Comparison of ENCODE assay signal across 12 cellular contexts in the genomic region with DNA sequence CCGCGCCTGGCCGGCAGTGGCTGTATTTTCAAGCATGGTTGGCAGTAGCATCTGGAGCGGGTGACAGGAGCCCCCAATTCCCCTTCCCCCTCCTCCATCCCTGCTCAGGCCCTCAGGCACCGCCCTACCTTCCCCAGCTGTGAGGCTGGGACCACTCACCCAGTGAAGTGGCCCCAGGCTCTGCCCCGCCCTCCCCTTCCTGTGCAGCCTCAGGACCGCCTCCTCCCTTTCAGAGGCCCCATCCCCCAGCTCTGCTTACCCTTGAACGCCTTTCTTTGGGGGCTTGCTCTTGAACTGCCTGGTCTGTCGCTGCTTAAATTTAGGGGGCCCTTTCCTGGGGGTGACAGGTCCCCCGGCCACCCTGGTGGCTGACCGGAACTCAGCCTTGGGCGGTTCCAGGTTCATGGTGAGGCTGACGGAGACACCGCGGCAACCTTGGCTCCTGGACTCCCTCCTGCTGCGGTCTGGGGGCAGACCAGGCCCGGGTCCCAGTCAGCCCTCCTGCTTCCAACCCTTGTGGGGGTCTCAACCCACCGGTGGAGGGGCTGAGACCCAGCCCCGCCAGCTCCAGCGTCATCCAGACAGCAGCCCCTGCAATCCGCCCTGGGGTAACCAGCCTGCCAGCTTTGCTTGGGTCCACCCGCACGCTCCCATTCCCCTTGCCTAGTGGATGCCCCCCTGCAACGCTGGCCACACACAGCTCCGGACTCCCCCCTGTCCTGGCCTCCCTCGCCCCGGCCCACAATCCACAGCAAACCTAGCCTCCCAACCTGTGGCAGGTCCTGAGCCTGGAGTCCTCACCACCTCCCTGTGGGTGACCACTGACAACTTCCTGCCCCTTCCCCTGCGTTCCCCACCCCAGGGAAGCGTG. TPM values are rescaled to one million over a fixed set of nuclear protein-coding genes. Genes with fewer than 3 reads are reported as not detected.
DNase-seq lines count a peak whose midpoint lies in the region; ATAC-seq and TF ChIP-seq lines count a peak whose summit lies in the region.
"Had no signal": no experiment of that assay in that cellular context is flagged by ENCODE, and none has a peak within 500 bp of the region (broad histone marks: within the 10 kb centered on the region; RNA-seq: fewer than 3 reads in every experiment).

No MANE protein-coding gene starts in this region.

- peaks cover 0 to 3% (median 0%) of the 10 kb centered on the region in 7 donors for H3K9me3 Mint-ChIP-seq in CD4-positive, CD25-positive, alpha-beta regulatory T cell
- H3K9me3 Mint-ChIP-seq in GM23338 (peaks cover 9% of the 10 kb centered on the region; the same call in 1 of the 3 replicates), chondrocyte (ENCODE audit: low read depth) (no peaks in the 10 kb centered on the region)
- no peaks in the 10 kb centered on the region for H3K9me3 Mint-ChIP-seq in activated naive CD8-positive, alpha-beta T cell treated with anti-CD3 and anti-CD28 coated beads, Interleukin-2, amount 50 U/mL, for 24 hours

- peaks cover 20% of the 10 kb centered on the region for H3K27me3 Mint-ChIP-seq in CD4-positive, CD25-positive, alpha-beta regulatory T cell
- H3K27me3 Mint-ChIP-seq in GM23338 (ENCODE audit: insufficient read depth, low read depth, poor library complexity) (peaks cover 26% of the 10 kb centered on the region), chondrocyte (ENCODE audit: low read depth) (no peaks in the 10 kb centered on the region)
- peaks cover 14% of the 10 kb centered on the region for H3K27me3 Mint-ChIP-seq in activated naive CD8-positive, alpha-beta T cell treated with anti-CD3 and anti-CD28 coated beads, Interleukin-2, amount 50 U/mL, for 24 hours

- no peaks in the 10 kb centered on the region for H3K27me3 ChIP-seq in CD4-positive, CD25-positive, alpha-beta regulatory T cell (ENCODE audit: control insufficient read depth, insufficient read depth, low read length)
- peaks cover 18% of the 10 kb centered on the region for H3K27me3 ChIP-seq in GM23338 (ENCODE audit: insufficient read depth)

- no peaks in the 10 kb centered on the region for H3K36me3 ChIP-seq in CD4-positive, CD25-positive, alpha-beta regulatory T cell (ENCODE audit: control insufficient read depth, insufficient read depth, low read length)
- H3K36me3 ChIP-seq in GM23338 (ENCODE audit: insufficient read depth) (no peaks in the 10 kb centered on the region), mesodermal cell (ENCODE audit: control insufficient read depth, insufficient read depth, low read length) (no peaks in the 10 kb centered on the region), mucosa of descending colon (ENCODE audit: low read depth) (no peaks in the 10 kb centered on the region)
- H3K36me3 ChIP-seq: thyroid gland had no signal

- H3K4me2 ChIP-seq in GM23338, result peak overlapping the region; percentile 81

- peak; percentile 13 to 34 for ATAC-seq in CD4-positive, CD25-positive, alpha-beta regulatory T cell (ENCODE audit: low read depth in 2 of 2)
- ATAC-seq in GM23338 (peak; percentile 70), GM21381 (IDR thresholded peaks at IDR 0.05; ENCODE audit: unreplicated experiment) (no peak), HG03139 (IDR thresholded peaks at IDR 0.05; ENCODE audit: unreplicated experiment) (no peak), mucosa of descending colon (no peak)
- ATAC-seq in activated naive CD8-positive, alpha-beta T cell treated with anti-CD3 and anti-CD28 coated beads, Interleukin-2, amount 50 U/mL, for 24 hours, result peak; percentile 68

- H4K20me1 ChIP-seq in GM23338 (replicated peaks; ENCODE audit: insufficient read depth), result no peaks in the 10 kb centered on the region

- H3K4me3 ChIP-seq in CD4-positive, CD25-positive, alpha-beta regulatory T cell (ENCODE audit: low read depth, low read length), result no peak overlapping the region
- peak overlapping the region; percentile 47 for H3K4me3 ChIP-seq in GM23338
- H3K4me3 ChIP-seq in mesodermal cell (ENCODE audit: extremely low read depth, insufficient read depth, low read length, poor library complexity, severe bottlenecking), result peak overlapping the region; percentile 11
- H3K4me3 ChIP-seq in mucosa of descending colon, result no peak overlapping the region
- H3K4me3 ChIP-seq: dorsolateral prefrontal cortex, thyroid gland had no signal

- peaks cover 0 to 10% (median 0%) of the 10 kb centered on the region in 4 donors for H3K4me1 Mint-ChIP-seq in CD4-positive, CD25-positive, alpha-beta regulatory T cell
- H3K4me1 Mint-ChIP-seq in GM23338 (peaks cover 8% of the 10 kb centered on the region), chondrocyte (ENCODE audit: low read depth) (peaks cover 4% of the 10 kb centered on the region)
- H3K4me1 Mint-ChIP-seq in activated naive CD8-positive, alpha-beta T cell treated with anti-CD3 and anti-CD28 coated beads, Interleukin-2, amount 50 U/mL, for 24 hours, result peaks cover 12% of the 10 kb centered on the region

- no peak overlapping the region for H3K27ac ChIP-seq in CD4-positive, CD25-positive, alpha-beta regulatory T cell (ENCODE audit: insufficient read depth, low read length, poor library complexity, severe bottlenecking)
- no peak overlapping the region for H3K27ac ChIP-seq in GM23338 (ENCODE audit: low read depth)
- no peak overlapping the region for H3K27ac ChIP-seq in mesodermal cell (ENCODE audit: low read depth, low read length, severe bottlenecking)
- H3K27ac ChIP-seq: dorsolateral prefrontal cortex, RWPE1, thyroid gland had no signal

- H3K4me3 Mint-ChIP-seq in CD4-positive, CD25-positive, alpha-beta regulatory T cell, result peak overlapping the region in 2 of 4 donors; percentile 39 to 75
- peak overlapping the region; percentile 40; the same call in 2 of the 3 replicates for H3K4me3 Mint-ChIP-seq in GM23338
- peak overlapping the region; percentile 74 for H3K4me3 Mint-ChIP-seq in activated naive CD8-positive, alpha-beta T cell treated with anti-CD3 and anti-CD28 coated beads, Interleukin-2, amount 50 U/mL, for 24 hours
- no peak overlapping the region for H3K4me3 Mint-ChIP-seq in chondrocyte (ENCODE audit: unreplicated experiment)

- intact Hi-C loops in mucosa of descending colon (cut with DNase I, micrococcal nuclease), result no loop called here

- H3K9me2 ChIP-seq in GM23338 (ENCODE audit: insufficient read depth), result no peaks in the 10 kb centered on the region

- 0 out of 2 replicates have a peak, but pooled peaks cover 4% of the 10 kb centered on the region for H3F3A ChIP-seq in GM23338 (replicated peaks; ENCODE audit: low read depth)

- peak in 1 of 3 donors; percentile 52 for DNase-seq in CD4-positive, CD25-positive, alpha-beta regulatory T cell
- DNase-seq in GM23338 (ENCODE audit: low spot score) (peak; percentile 73), chondrocyte (ENCODE audit: low spot score) (no peak), mucosa of descending colon (no peak)
- DNase-seq in activated naive CD8-positive, alpha-beta T cell treated with anti-CD3 and anti-CD28 coated beads, Interleukin-2, amount 50 U/mL, for 24 hours, result peak; percentile 44
- DNase-seq: dorsolateral prefrontal cortex, MM.1S, thyroid gland had no signal

- H3K27ac Mint-ChIP-seq in CD4-positive, CD25-positive, alpha-beta regulatory T cell, result peak overlapping the region in 2 of 3 donors; percentile 15 to 86
- H3K27ac Mint-ChIP-seq in GM23338, result 0 out of 2 replicates have a peak overlapping the region, but pooled peaks have one; percentile 56
- peak overlapping the region; percentile 69 for H3K27ac Mint-ChIP-seq in activated naive CD8-positive, alpha-beta T cell treated with anti-CD3 and anti-CD28 coated beads, Interleukin-2, amount 50 U/mL, for 24 hours
- no peak overlapping the region for H3K27ac Mint-ChIP-seq in chondrocyte (ENCODE audit: unreplicated experiment)

- TF ChIP-seq CTCF in GM23338 (conservative IDR thresholded peaks at IDR 0.05; ENCODE audit: low read depth in 2 of 2), result no peak
- TF ChIP-seq CTCF in chondrocyte (IDR thresholded peaks at IDR 0.05), result no peak
- TF ChIP-seq CTCF in mucosa of descending colon (IDR thresholded peaks at IDR 0.05), result no peak

- no peaks in the 10 kb centered on the region for H3K79me2 ChIP-seq in GM23338 (replicated peaks; ENCODE audit: insufficient read depth)

- peak overlapping the region; percentile 91 for H2AFZ ChIP-seq in GM23338

- WGBS in mesodermal cell (ENCODE audit: insufficient coverage in 2 of 2), 2 experiments, result 35 to 45% methylated on average over 17 to 24 of the region's 29 CpGs

- H3K36me3 Mint-ChIP-seq in CD4-positive, CD25-positive, alpha-beta regulatory T cell, result no peaks in the 10 kb centered on the region
- H3K36me3 Mint-ChIP-seq in GM23338 (ENCODE audit: low read depth), result no peaks in the 10 kb centered on the region
- no peaks in the 10 kb centered on the region for H3K36me3 Mint-ChIP-seq in activated naive CD8-positive, alpha-beta T cell treated with anti-CD3 and anti-CD28 coated beads, Interleukin-2, amount 50 U/mL, for 24 hours (ENCODE audit: low read depth)
- no peaks in the 10 kb centered on the region for H3K36me3 Mint-ChIP-seq in chondrocyte (ENCODE audit: low read depth)

- no peaks in the 10 kb centered on the region for H3K9me3 ChIP-seq in CD4-positive, CD25-positive, alpha-beta regulatory T cell (ENCODE audit: control insufficient read depth in 2 of 2, low read length in 2 of 2)
- H3K9me3 ChIP-seq in mesodermal cell (ENCODE audit: control insufficient read depth, low read length) (no peaks in the 10 kb centered on the region), mucosa of descending colon (no peaks in the 10 kb centered on the region)
- H3K9me3 ChIP-seq: thyroid gland had no signal

- H3K4me1 ChIP-seq in CD4-positive, CD25-positive, alpha-beta regulatory T cell (ENCODE audit: control insufficient read depth, insufficient read depth, low read length, poor library complexity, severe bottlenecking), result peaks cover 7% of the 10 kb centered on the region
- H3K4me1 ChIP-seq in GM23338 (ENCODE audit: insufficient read depth), result peaks cover 16% of the 10 kb centered on the region
- no peaks in the 10 kb centered on the region for H3K4me1 ChIP-seq in mesodermal cell (ENCODE audit: control insufficient read depth, insufficient read depth, low read length, poor library complexity, severe bottlenecking)
- no peaks in the 10 kb centered on the region for H3K4me1 ChIP-seq in mucosa of descending colon (ENCODE audit: low read depth)
- H3K4me1 ChIP-seq: thyroid gland had no signal

RNA-seq across cellular contexts. Expression of a gene that starts 3.2 kb away (rescaled TPM):
- 0.67 TPM for total RNA-seq in CD4-positive, CD25-positive, alpha-beta regulatory T cell
- 1 to 10 TPM in 2 of 4 donors, under 1 TPM in 1, not detected in 1; 0.94 to 1.4 (median 1.1) TPM for polyA plus RNA-seq in CD4-positive, CD25-positive, alpha-beta regulatory T cell
- 4.0 and 5.5 TPM in 2 replicates for total RNA-seq in GM23338 (2014; rRNA removed; shearing (Covaris generic))
- 9.0 and 11.4 TPM in 2 replicates for polyA plus RNA-seq in GM23338 (2016; fragmentation: Nextera tagmentation; extraction: Ambion mirVana)
- polyA plus RNA-seq in mesodermal cell (2013, experiment 1 of 2), result 7.2 TPM
- polyA plus RNA-seq in mesodermal cell (2013, experiment 2 of 2), result 1.9 TPM
- total RNA-seq in chondrocyte (not detected in 3 replicates), mucosa of descending colon (1 to 10 TPM in 1 of 3 donors, under 1 TPM in 1, not detected in 1; 0.39 to 1.2 TPM)
- total RNA-seq: thyroid gland had no signal

RNA-seq across cellular contexts. Expression of a gene that starts 13.3 kb away (rescaled TPM):
- total RNA-seq in CD4-positive, CD25-positive, alpha-beta regulatory T cell, result 37.7 TPM
- 100 to 1,000 TPM in 1 of 4 donors, 10 to 100 TPM in 3; 78.4 to 108 (median 84.2) TPM for polyA plus RNA-seq in CD4-positive, CD25-positive, alpha-beta regulatory T cell
- 46.0 and 76.2 TPM in 2 replicates for total RNA-seq in GM23338 (2014; rRNA removed; shearing (Covaris generic))
- polyA plus RNA-seq in GM23338 (2016; fragmentation: Nextera tagmentation; extraction: Ambion mirVana), result 64.9 and 73.0 TPM in 2 replicates
- 32.0 TPM for polyA plus RNA-seq in mesodermal cell (2013, experiment 1 of 2)
- 23.7 TPM for polyA plus RNA-seq in mesodermal cell (2013, experiment 2 of 2)
- total RNA-seq in chondrocyte (24.2 to 32.7 TPM (median 26.5 TPM) in 3 replicates), mucosa of descending colon (10 to 100 TPM; 26.3 to 27.5 (median 26.8) TPM)

RNA-seq across cellular contexts. Expression of a gene that starts 13.4 kb away (rescaled TPM):
- 30.4 TPM for total RNA-seq in CD4-positive, CD25-positive, alpha-beta regulatory T cell
- 10 to 100 TPM; 10.2 to 14.3 (median 12.0) TPM for polyA plus RNA-seq in CD4-positive, CD25-positive, alpha-beta regulatory T cell
- total RNA-seq in GM23338 (2014; rRNA removed; shearing (Covaris generic)), result 22.3 and 26.1 TPM in 2 replicates
- 69.3 and 73.4 TPM in 2 replicates for polyA plus RNA-seq in GM23338 (2016; fragmentation: Nextera tagmentation; extraction: Ambion mirVana)
- 18.6 TPM for polyA plus RNA-seq in mesodermal cell (2013, experiment 1 of 2)
- polyA plus RNA-seq in mesodermal cell (2013, experiment 2 of 2), result 17.7 TPM
- total RNA-seq in chondrocyte, result 13.8 to 19.1 TPM (median 15.4 TPM) in 3 replicates
- 10 to 100 TPM; 15.5 to 19.6 (median 15.6) TPM for total RNA-seq in mucosa of descending colon

RNA-seq across cellular contexts. Expression of a gene that starts 16.1 kb away (rescaled TPM):
- not detected for total RNA-seq in CD4-positive, CD25-positive, alpha-beta regulatory T cell
- polyA plus RNA-seq in CD4-positive, CD25-positive, alpha-beta regulatory T cell, result under 1 TPM in 3 of 4 donors, not detected in 1; 0.21 to 0.70 (median 0.24) TPM
- 0.31 and 0.66 TPM in 2 replicates for total RNA-seq in GM23338 (2014; rRNA removed; shearing (Covaris generic))
- 1.2 and 1.5 TPM in 2 replicates for polyA plus RNA-seq in GM23338 (2016; fragmentation: Nextera tagmentation; extraction: Ambion mirVana)
- polyA plus RNA-seq in mesodermal cell (2013, experiment 1 of 2), result 2.4 TPM
- polyA plus RNA-seq in mesodermal cell (2013, experiment 2 of 2), result 2.1 TPM
- total RNA-seq in chondrocyte, result 1.7 to 2.2 TPM (median 1.8 TPM) in 3 replicates
- under 1 TPM; 0.27 to 0.47 (median 0.41) TPM for total RNA-seq in mucosa of descending colon

RNA-seq across cellular contexts. Expression of a gene that starts 16.2 kb away (rescaled TPM):
- total RNA-seq in CD4-positive, CD25-positive, alpha-beta regulatory T cell, result 103 TPM
- polyA plus RNA-seq in CD4-positive, CD25-positive, alpha-beta regulatory T cell, result 10 to 100 TPM; 48.6 to 53.1 (median 51.0) TPM
- total RNA-seq in GM23338 (2014; rRNA removed; shearing (Covaris generic)), result 54.3 and 79.1 TPM in 2 replicates
- polyA plus RNA-seq in GM23338 (2016; fragmentation: Nextera tagmentation; extraction: Ambion mirVana), result 23.0 and 24.1 TPM in 2 replicates
- polyA plus RNA-seq in mesodermal cell (2013, experiment 1 of 2), result 62.2 TPM
- polyA plus RNA-seq in mesodermal cell (2013, experiment 2 of 2), result 57.3 TPM
- total RNA-seq in chondrocyte, result 104 to 118 TPM (median 110 TPM) in 3 replicates
- 10 to 100 TPM; 78.4 to 89.5 (median 78.6) TPM for total RNA-seq in mucosa of descending colon

Comparison
In these comparisons a context has a peak if more than half of its experiments do, and no peak if none do; other contexts are left out.
1. ATAC-seq: peak in CD4-positive, CD25-positive, alpha-beta regulatory T cell (2 of 2), GM23338 (single experiment) and activated naive CD8-positive, alpha-beta T cell treated with anti-CD3 and anti-CD28 coated beads, Interleukin-2, amount 50 U/mL, for 24 hours (single experiment); none in GM21381 (single experiment), HG03139 (single experiment) and mucosa of descending colon (single experiment).
2. DNase-seq: peak in GM23338 (single experiment) and activated naive CD8-positive, alpha-beta T cell treated with anti-CD3 and anti-CD28 coated beads, Interleukin-2, amount 50 U/mL, for 24 hours (single experiment); none in chondrocyte (single experiment) and mucosa of descending colon (0 of 3).
3. H3K4me3 ChIP-seq: peak in GM23338 (single experiment) and mesodermal cell (single experiment); none in CD4-positive, CD25-positive, alpha-beta regulatory T cell (single experiment) and mucosa of descending colon (single experiment).